11 cellular contexts compared by ENCODE assay signal in the genomic region with DNA sequence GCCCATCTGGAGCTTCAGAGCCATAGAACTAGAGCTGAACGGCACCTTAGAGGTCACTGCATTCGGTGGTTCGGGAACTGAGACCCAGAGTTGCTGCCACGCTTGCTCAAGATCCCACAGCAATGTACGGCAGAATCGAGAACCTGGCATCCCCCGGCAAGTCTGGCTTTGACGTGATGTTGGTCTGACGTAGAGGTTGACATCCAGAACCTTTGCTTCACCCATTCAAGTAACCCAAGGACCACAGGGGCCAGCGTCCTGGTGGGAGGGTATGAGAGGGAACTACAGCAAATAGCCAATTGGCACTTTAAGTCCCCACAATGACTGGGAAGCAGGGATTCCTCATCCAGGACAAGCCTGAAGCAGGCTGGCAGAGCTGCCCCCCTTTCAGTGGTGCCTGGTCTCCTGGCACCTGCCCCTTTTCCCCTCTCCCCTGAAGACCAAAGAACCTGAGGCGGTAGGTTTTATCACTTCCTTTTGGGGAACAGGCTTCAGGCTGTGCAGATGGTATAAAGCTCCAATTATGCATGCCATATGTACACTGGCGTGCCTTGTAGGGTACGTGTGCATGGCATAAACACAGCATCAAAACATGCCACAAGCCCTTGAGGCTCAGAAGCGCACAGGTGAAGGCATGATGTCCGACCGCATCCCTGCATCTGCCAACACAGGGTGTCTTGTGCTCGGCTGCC. TPM values are rescaled to one million over a fixed set of nuclear protein-coding genes. Genes with fewer than 3 reads are reported as not detected.
DNase-seq lines count a peak whose midpoint lies in the region; TF ChIP-seq lines count a peak whose summit lies in the region.
"Had no signal": no experiment of that assay in that cellular context is flagged by ENCODE, and none has a peak within 500 bp of the region (broad histone marks: within the 10 kb centered on the region; RNA-seq: fewer than 3 reads in every experiment).

No MANE protein-coding gene starts in this region.

- DNase-seq in Calu3 (no peak), SJCRH30 (no peak), fibroblast of gingiva (ENCODE audit: low read depth) (peak; percentile 29), sigmoid colon (no peak), DMS53 treated with DMSO at 0.1 percent for 48 hours (lab: John Stamatoyannopoulos, UW; ENCODE audit: unreplicated experiment) (no peak), NCI-H526 treated with DMSO at 0.1 percent for 48 hours (lab: John Stamatoyannopoulos, UW) (no peak)
- no peak for DNase-seq in stimulated activated CD4-positive, alpha-beta T cell treated with anti-CD3 and anti-CD28 coated beads, Interleukin-2, amount 100 ng/mL, for 24 hours
- DNase-seq in CD8-positive, alpha-beta memory T cell = no peak
- DNase-seq: activated CD4-positive, alpha-beta T cell treated with anti-CD3 and anti-CD28 coated beads for 4 hours; activated naive CD8-positive, alpha-beta T cell treated with anti-CD3 and anti-CD28 coated beads, Interleukin-2, amount 10 ng/mL, durations not matched to agents 7 days and 5 days; Caco-2 had no signal

- BruUV-seq in Calu3 (replicated peaks; lab: Mats Ljungman, UMichigan) = no TSS peak

- no peak for TF ChIP-seq EP300 in sigmoid colon (IDR thresholded peaks at IDR 0.05)

- POLR2A ChIA-PET in CD8-positive, alpha-beta memory T cell (lab: Charles Lee) = no interaction called here

- H3K36me3 Mint-ChIP-seq in Calu3 (ENCODE audit: insufficient read depth, unreplicated experiment) = peaks cover 11% of the 10 kb centered on the region
- H3K36me3 Mint-ChIP-seq in CD8-positive, alpha-beta memory T cell = no peaks in the 10 kb centered on the region
- H3K36me3 Mint-ChIP-seq: activated naive CD8-positive, alpha-beta T cell treated with anti-CD3 and anti-CD28 coated beads, Interleukin-2, amount 10 ng/mL, durations not matched to agents 7 days and 5 days had no signal

- H3K4me1 ChIP-seq in SJCRH30 (peaks cover 27% of the 10 kb centered on the region), sigmoid colon (peaks cover 0 to 44% (median 34%) of the 10 kb centered on the region in 4 donors)
- H3K4me1 ChIP-seq in CD8-positive, alpha-beta memory T cell (ENCODE audit: insufficient read depth, low read length) = peaks cover 4% of the 10 kb centered on the region

- 56 to 65% methylated on average over 17 of the region's 17 CpGs for WGBS in sigmoid colon, 2 donors

- no peaks in the 10 kb centered on the region for H3K36me3 ChIP-seq in SJCRH30
- H3K36me3 ChIP-seq in sigmoid colon = no peaks in the 10 kb centered on the region
- H3K36me3 ChIP-seq in CD8-positive, alpha-beta memory T cell (ENCODE audit: insufficient read depth, low read length) = no peaks in the 10 kb centered on the region

- CTCF ChIA-PET in Calu3 (lab: Charles Lee) = interaction anchor here (1.2 kb wide), 1 partner anchor 15 kb away, joined by 6 read pairs; a partner anchor contains a TSS
- CTCF ChIA-PET in CD8-positive, alpha-beta memory T cell (lab: Charles Lee) = interaction anchor here (1.0 to 2.0 kb wide), 2 partner anchors 9 to 37 kb away, joined by 4 read pairs; no protein-coding TSS in a partner anchor

- peak overlapping the region; percentile 8; the same call in 1 of the 2 replicates for H3K4me3 ChIP-seq in SJCRH30
- H3K4me3 ChIP-seq in sigmoid colon = peak overlapping the region in 3 of 4 donors; percentile 55 to 57 (median 57)
- H3K4me3 ChIP-seq in CD8-positive, alpha-beta memory T cell (ENCODE audit: low read length) = no peak overlapping the region

- intact Hi-C loops in Calu3 (cut with micrococcal nuclease; ENCODE audit: unreplicated experiment) = no loop called here
- intact Hi-C loops in sigmoid colon (cut with DNase I) = loop anchor here (5.0 to 10.0 kb wide), 3 partner anchors 64 to 172 kb away; a partner anchor contains a TSS

- H3K9me3 ChIP-seq in SJCRH30 (replicated peaks) (no peaks in the 10 kb centered on the region), sigmoid colon (no peaks in the 10 kb centered on the region)
- no peaks in the 10 kb centered on the region for H3K9me3 ChIP-seq in CD8-positive, alpha-beta memory T cell (ENCODE audit: low read length)
- H3K9me3 ChIP-seq: Caco-2 had no signal

- H3K27me3 ChIP-seq in SJCRH30 (no peaks in the 10 kb centered on the region), sigmoid colon (no peaks in the 10 kb centered on the region)
- H3K27me3 ChIP-seq in CD8-positive, alpha-beta memory T cell (ENCODE audit: insufficient read depth, low read length, poor library complexity, severe bottlenecking) = no peaks in the 10 kb centered on the region

- H3K27me3 Mint-ChIP-seq in Calu3 (ENCODE audit: unreplicated experiment) = peaks cover 15% of the 10 kb centered on the region
- peaks cover 0 to 2% of the 10 kb centered on the region in 2 donors for H3K27me3 Mint-ChIP-seq in CD8-positive, alpha-beta memory T cell

- TF ChIP-seq POLR2A in sigmoid colon (IDR thresholded peaks at IDR 0.05) = no peak

- H3K4me3 Mint-ChIP-seq in Calu3 (ENCODE audit: low read depth, unreplicated experiment) = peak overlapping the region; percentile 39
- no peak overlapping the region for H3K4me3 Mint-ChIP-seq in CD8-positive, alpha-beta memory T cell
- H3K4me3 Mint-ChIP-seq: activated naive CD8-positive, alpha-beta T cell treated with anti-CD3 and anti-CD28 coated beads, Interleukin-2, amount 10 ng/mL, durations not matched to agents 7 days and 5 days had no signal

- no peak overlapping the region for H3K27ac ChIP-seq in SJCRH30
- peak overlapping the region; percentile 83 to 85 (median 83) for H3K27ac ChIP-seq in sigmoid colon
- no peak overlapping the region for H3K27ac ChIP-seq in CD8-positive, alpha-beta memory T cell (ENCODE audit: low read depth, low read length)

- H3K4me1 Mint-ChIP-seq in Calu3 (ENCODE audit: low read depth, unreplicated experiment) = peaks cover 16% of the 10 kb centered on the region
- H3K4me1 Mint-ChIP-seq in CD8-positive, alpha-beta memory T cell = peaks cover 0 to 7% (median 0%) of the 10 kb centered on the region in 3 donors
- H3K4me1 Mint-ChIP-seq: activated naive CD8-positive, alpha-beta T cell treated with anti-CD3 and anti-CD28 coated beads, Interleukin-2, amount 10 ng/mL, durations not matched to agents 7 days and 5 days had no signal

- TF ChIP-seq CTCF in Calu3 (IDR thresholded peaks at IDR 0.05; ENCODE audit: unreplicated experiment) (no peak), sigmoid colon (IDR thresholded peaks at IDR 0.05) (no peak)

- H3K27ac Mint-ChIP-seq in Calu3 (ENCODE audit: unreplicated experiment) = no peak overlapping the region
- H3K27ac Mint-ChIP-seq in CD8-positive, alpha-beta memory T cell = no peak overlapping the region
- H3K27ac Mint-ChIP-seq: activated naive CD8-positive, alpha-beta T cell treated with anti-CD3 and anti-CD28 coated beads, Interleukin-2, amount 10 ng/mL, durations not matched to agents 7 days and 5 days had no signal

- no peaks in the 10 kb centered on the region for H3K9me3 Mint-ChIP-seq in Calu3 (ENCODE audit: low read depth, unreplicated experiment)
- H3K9me3 Mint-ChIP-seq in CD8-positive, alpha-beta memory T cell = no peaks in the 10 kb centered on the region
- H3K9me3 Mint-ChIP-seq: activated naive CD8-positive, alpha-beta T cell treated with anti-CD3 and anti-CD28 coated beads, Interleukin-2, amount 10 ng/mL, durations not matched to agents 7 days and 5 days had no signal

RNA-seq across cellular contexts. Expression of a gene that starts 15.3 kb away (rescaled TPM):
- 4.6 and 6.3 TPM in 2 replicates for total RNA-seq in Calu3 (2022)
- 6.0 and 7.4 TPM in 2 replicates for total RNA-seq in SJCRH30 (2014; rRNA removed; shearing (Covaris generic))
- 10 to 100 TPM; 21.3 to 30.3 (median 24.8) TPM for total RNA-seq in sigmoid colon
- 10 to 100 TPM; 12.6 to 14.8 (median 14.4) TPM for polyA plus RNA-seq in sigmoid colon
- total RNA-seq in CD8-positive, alpha-beta memory T cell = 1 to 10 TPM; 1.8 to 3.5 TPM
- polyA plus RNA-seq in CD8-positive, alpha-beta memory T cell = 5.3 TPM

Comparison
In these comparisons a context has a peak if more than half of its experiments do, and no peak if none do; other contexts are left out.
1. H3K27ac ChIP-seq: peak in sigmoid colon (4 of 4); none in SJCRH30 (single experiment) and CD8-positive, alpha-beta memory T cell (single experiment).